Comparison of ENCODE assay signal across 8 cellular contexts in the genomic region with DNA sequence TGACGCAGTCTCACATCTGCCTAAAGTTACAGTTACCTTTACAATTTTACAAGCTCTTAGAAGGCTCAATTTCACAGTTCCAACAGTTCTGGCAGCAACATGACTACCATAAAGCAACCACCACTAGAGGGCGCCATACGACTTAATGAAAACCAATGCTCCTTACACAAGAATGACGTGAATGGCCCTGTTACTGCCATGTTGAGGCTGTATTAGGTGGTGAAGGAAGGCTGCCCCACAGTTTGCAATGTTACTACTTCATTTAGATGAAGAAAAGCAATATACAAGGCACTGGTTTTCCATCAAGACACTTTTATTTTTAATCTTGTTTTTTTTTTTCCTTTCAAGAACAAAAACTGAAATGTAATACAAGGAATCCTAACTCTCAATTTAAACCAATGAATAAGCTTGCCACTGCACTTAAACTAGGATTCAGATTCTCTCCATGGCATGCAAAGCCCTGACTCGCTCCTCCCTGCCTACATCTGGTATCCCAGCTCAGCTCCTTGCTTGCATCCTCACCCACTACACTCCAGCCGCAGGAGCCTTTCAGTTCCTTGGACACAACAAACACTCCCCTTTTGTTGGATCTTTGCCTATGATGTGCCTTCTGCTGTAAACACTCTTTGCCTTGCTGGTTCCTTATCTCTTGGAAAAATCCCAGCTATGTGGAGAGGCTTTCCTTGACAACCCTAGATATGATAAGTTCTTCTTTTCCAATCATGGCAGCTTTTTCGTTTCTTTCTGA.
A peak's percentile ranks its signal among the peaks of the same experiment; 100 is the strongest.
DNase-seq lines count a peak whose midpoint lies in the region; ATAC-seq, FAIRE-seq and TF ChIP-seq lines count a peak whose summit lies in the region.

No MANE protein-coding gene starts in this region.

- H4K91ac ChIP-seq in H9 (ENCODE audit: insufficient read length, low read depth, low read length) = no peak overlapping the region

- no peak overlapping the region for H3K18ac ChIP-seq in H9 (ENCODE audit: insufficient read length, low read depth, low read length)

- no peak overlapping the region for H2BK12ac ChIP-seq in H9 (ENCODE audit: insufficient read length, low read depth, low read length)

- DNase-seq in GM04503 (ENCODE audit: low read depth) = peak; percentile 11
- peak; percentile 84 for DNase-seq in H9
- peak; percentile 73 to 83 for DNase-seq in SHP77 (lab: John Stamatoyannopoulos, UW)
- DNase-seq in activated T-helper 9 cell treated with anti-CD3 and anti-CD28 coated beads, Interleukin-2, amount 50 U/mL, for 16 hours (ENCODE audit: low read depth) = peak; percentile 39
- DNase-seq in globus pallidus (ENCODE audit: low spot score) = peak; percentile 70
- peak in 5 of 6 donors; percentile 41 to 72 (median 60) for DNase-seq in pancreas
- peak; percentile 76 for DNase-seq in type B pancreatic cell (ENCODE audit: extremely low spot score, unreplicated experiment)

- H3K4me1 Mint-ChIP-seq in H9 (peaks cover 3 to 4% of the 10 kb centered on the region in 2 experiments), type B pancreatic cell (ENCODE audit: unreplicated experiment) (no peaks in the 10 kb centered on the region)

- peak; percentile 69 to 90 (median 87) for ATAC-seq in pancreas

- H3K27ac Mint-ChIP-seq in H9 (peak overlapping the region; percentile 6 to 78 (median 61); a peak in 2 of 7 replicates), type B pancreatic cell (peak overlapping the region; percentile 1)

- H3K79me1 ChIP-seq in H9 (ENCODE audit: insufficient read depth, low read depth, low read length, poor library complexity, severe bottlenecking) = no peaks in the 10 kb centered on the region

- FAIRE-seq in pancreas (lab: Jason Lieb, UNC) = no peak

- H3K9me3 Mint-ChIP-seq in H9 = 0 out of 5 replicates have a peak, but pooled peaks cover 0 to 1% of the 10 kb centered on the region in 2 experiments
- H3K9me3 Mint-ChIP-seq in type B pancreatic cell = no peaks in the 10 kb centered on the region

- H3K23ac ChIP-seq in H9 (ENCODE audit: insufficient read length, low read depth, low read length) = no peak overlapping the region

- no peak overlapping the region for H3K14ac ChIP-seq in H9 (ENCODE audit: insufficient read depth, low read length)

- H2AFZ ChIP-seq in H9 (ENCODE audit: low read length) = no peak overlapping the region
- no peak overlapping the region for H2AFZ ChIP-seq in Loucy (ENCODE audit: low read length)

- H4K20me1 ChIP-seq in H9 (ENCODE audit: control insufficient read depth, insufficient read depth, insufficient read length) (no peaks in the 10 kb centered on the region), Loucy (ENCODE audit: insufficient read depth, low read length, poor library complexity, severe bottlenecking) (no peaks in the 10 kb centered on the region)

- H2BK5ac ChIP-seq in H9 (ENCODE audit: insufficient read length, low read length) = no peak overlapping the region

- no peak overlapping the region for H3T11ph ChIP-seq in H9 (ENCODE audit: low read length)

- H3K9me3 ChIP-seq in H9 (ENCODE audit: control insufficient read depth, low read depth, low read length) (no peaks in the 10 kb centered on the region), Loucy (ENCODE audit: insufficient read depth, low read depth, low read length) (no peaks in the 10 kb centered on the region), pancreas (no peaks in the 10 kb centered on the region)

- no peak overlapping the region for H3K9ac ChIP-seq in H9 (ENCODE audit: extremely low read depth, insufficient read length, low read length)
- H3K9ac ChIP-seq in Loucy (ENCODE audit: low read depth, low read length, poor library complexity, severe bottlenecking) = no peak overlapping the region

- no peak overlapping the region for H2BK20ac ChIP-seq in H9 (ENCODE audit: low read depth, low read length, poor library complexity, severe bottlenecking)

- H3K79me2 ChIP-seq in H9 (ENCODE audit: insufficient read depth, low read length) (no peaks in the 10 kb centered on the region), Loucy (ENCODE audit: insufficient read depth, low read length) (no peaks in the 10 kb centered on the region)

- no peaks in the 10 kb centered on the region for H3F3A ChIP-seq in Loucy (ENCODE audit: low read depth)

- H4K8ac ChIP-seq in H9 (replicated peaks; ENCODE audit: insufficient read length, low read depth, low read length) = no peak overlapping the region

- H3K4me2 ChIP-seq in H9 (ENCODE audit: insufficient read depth, insufficient read length, low read length) (no peak overlapping the region), Loucy (ENCODE audit: low read depth, low read length, poor library complexity, severe bottlenecking) (no peak overlapping the region)

- no peak overlapping the region for H2BK15ac ChIP-seq in H9 (ENCODE audit: low read depth, low read length)

- H3K4me1 ChIP-seq in H9 (ENCODE audit: insufficient read depth, low read length) (no peaks in the 10 kb centered on the region), Loucy (ENCODE audit: insufficient read depth, low read length, poor library complexity, severe bottlenecking) (peaks cover 1% of the 10 kb centered on the region), pancreas (no peaks in the 10 kb centered on the region)

- no peaks in the 10 kb centered on the region for H3K27me3 ChIP-seq in H9 (ENCODE audit: insufficient read depth, low read length)
- no peaks in the 10 kb centered on the region for H3K27me3 ChIP-seq in Loucy (ENCODE audit: insufficient read depth, low read length, poor library complexity, severe bottlenecking)
- no peaks in the 10 kb centered on the region for H3K27me3 ChIP-seq in pancreas

- H3K4me3 ChIP-seq in Loucy (ENCODE audit: low read length, poor library complexity, severe bottlenecking) (no peak overlapping the region), pancreas (no peak overlapping the region)

- H3K27ac ChIP-seq in H9 (ENCODE audit: insufficient read length, low read depth, low read length) = no peak overlapping the region
- no peak overlapping the region for H3K27ac ChIP-seq in pancreas

- intact Hi-C loops in pancreas (cut with DNase I) = no loop called here

- H3K36me3 Mint-ChIP-seq in H9 (ENCODE audit: insufficient read depth in 1 of 3, low read depth in 3 of 3) (no peaks in the 10 kb centered on the region), type B pancreatic cell (no peaks in the 10 kb centered on the region)

- H3K4ac ChIP-seq in H9 (ENCODE audit: low read depth, low read length) = no peak overlapping the region

- H3K36me3 ChIP-seq in Loucy (ENCODE audit: insufficient read depth, low read length) (peaks cover 5% of the 10 kb centered on the region; the same call in 1 of the 2 replicates), pancreas (no peaks in the 10 kb centered on the region)

- no peak overlapping the region for H2BK120ac ChIP-seq in H9 (ENCODE audit: low read depth, low read length, poor library complexity, severe bottlenecking)

- no peaks in the 10 kb centered on the region for H3K27me3 Mint-ChIP-seq in H9 (ENCODE audit: low read depth)
- no peaks in the 10 kb centered on the region for H3K27me3 Mint-ChIP-seq in type B pancreatic cell

- no peak overlapping the region for H3K56ac ChIP-seq in H9 (ENCODE audit: insufficient read length, low read depth, low read length)

- no peaks in the 10 kb centered on the region for H3K23me2 ChIP-seq in H9 (ENCODE audit: insufficient read length, low read depth, low read length, poor library complexity, severe bottlenecking)

- H3K9me2 ChIP-seq in Loucy (replicated peaks; ENCODE audit: low read depth, low read length) = no peaks in the 10 kb centered on the region

- H3K4me3 Mint-ChIP-seq in H9 (no peak overlapping the region), type B pancreatic cell (no peak overlapping the region)

- no peak overlapping the region for H4K5ac ChIP-seq in H9 (ENCODE audit: insufficient read length, low read depth, low read length)

- peak; percentile 91 for TF ChIP-seq CTCF in H9 (conservative IDR thresholded peaks at IDR 0.05)
- TF ChIP-seq CTCF in Loucy (conservative IDR thresholded peaks at IDR 0.05; ENCODE audit: low read length) = peak; percentile 91
- TF ChIP-seq CTCF in pancreas (IDR thresholded peaks at IDR 0.05) = peak; percentile 42 to 65 (median 52)
- TF ChIP-seq CTCF in type B pancreatic cell (conservative IDR thresholded peaks at IDR 0.05) = peak; percentile 92

- no CpG with 5 or more reads among the region's 7 CpGs for WGBS in H9 (ENCODE audit: extremely low coverage, insufficient read length, low lambda C conversion rate)
- 43 to 44% methylated on average over 7 of the region's 7 CpGs for WGBS in pancreas, 2 donors

- no peak overlapping the region for H2AK5ac ChIP-seq in H9 (ENCODE audit: insufficient read length, low read length)

Comparison
In these comparisons a context has a peak if more than half of its experiments do, and no peak if none do; other contexts are left out.
1. DNase-seq: peak in every context shown above with its lines; median percentile 84 in H9; 78 in SHP77; 76 in type B pancreatic cell; 70 in globus pallidus; 60 in pancreas; 39 in activated T-helper 9 cell treated with anti-CD3 and anti-CD28 coated beads, Interleukin-2, amount 50 U/mL, for 16 hours; 11 in GM04503.